In the genomic region with DNA sequence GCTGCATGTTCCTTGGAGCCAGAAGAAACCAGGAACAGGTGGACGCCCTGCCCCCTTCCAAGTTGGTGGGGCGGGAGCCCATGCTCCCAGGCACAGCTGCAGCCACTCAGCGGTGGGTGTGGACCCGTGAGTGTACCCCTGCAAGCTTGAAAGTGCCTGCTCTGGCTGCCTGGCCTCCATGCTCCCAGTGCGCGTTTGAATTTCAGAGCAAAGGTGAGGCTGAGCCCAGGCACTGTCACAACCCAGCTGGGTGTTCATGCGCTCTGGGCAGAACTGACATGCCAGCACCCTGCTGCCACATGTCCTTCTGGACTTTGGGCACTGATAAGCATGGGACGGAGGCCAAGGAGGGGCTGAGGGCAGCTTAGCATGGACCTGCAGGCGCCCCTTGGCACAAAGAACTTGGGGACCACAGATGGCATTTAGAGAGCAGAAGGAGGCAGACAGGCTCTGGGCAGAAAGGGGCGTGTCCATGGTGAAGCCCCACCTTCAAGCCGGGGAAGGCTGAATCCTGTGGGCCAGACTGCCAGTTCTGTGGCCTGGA, we compare ENCODE assay signal across 1 cellular context.
TF ChIP-seq lines count a peak whose summit lies in the region.

No MANE protein-coding gene starts in this region.

TF ChIP-seq in H1, 55 proteins besides CTCF, POLR2A, EP300 and RAD21 (continued from another document):
- TF ChIP-seq MAFK (IDR thresholded peaks at IDR 0.05; ENCODE audit: low read depth, low read length) (no peak), EGR1 (IDR thresholded peaks at IDR 0.05; ENCODE audit: borderline replicate concordance, low read depth, low read length) (no peak), RFX5 (IDR thresholded peaks at IDR 0.05; ENCODE audit: borderline replicate concordance, low read depth, low read length) (no peak), CREB1 (IDR thresholded peaks at IDR 0.05) (no peak), SP1 (IDR thresholded peaks at IDR 0.05; ENCODE audit: low read depth, low read length) (no peak), SIX5 (IDR thresholded peaks at IDR 0.05; ENCODE audit: low read depth, low read length) (no peak)
TF ChIP-seq in H1: peak in this region for 0.
